Comparison of ENCODE assay signal across 15 cellular contexts in genomic region chr20:44649976-44650375, GRCh38. TPM values are rescaled to one million over a fixed set of nuclear protein-coding genes. Genes with fewer than 3 reads are reported as not detected.
DNase-seq lines count a peak whose midpoint lies in the region; TF ChIP-seq lines count a peak whose summit lies in the region.
"Had no signal": no experiment of that assay in that cellular context is flagged by ENCODE, and none has a peak within 500 bp of the region (broad histone marks: within the 10 kb centered on the region; RNA-seq: fewer than 3 reads in every experiment).

No MANE protein-coding gene starts in this region.

- H3K36me3 Mint-ChIP-seq in activated CD4-positive, alpha-beta memory T cell treated with anti-CD3 and anti-CD28 coated beads for 36 hours = no peaks in the 10 kb centered on the region

- H3K9me3 Mint-ChIP-seq in activated CD4-positive, alpha-beta memory T cell treated with anti-CD3 and anti-CD28 coated beads for 36 hours = no peaks in the 10 kb centered on the region

- no peaks in the 10 kb centered on the region for H3K27me3 Mint-ChIP-seq in activated CD4-positive, alpha-beta memory T cell treated with anti-CD3 and anti-CD28 coated beads for 36 hours

- no peak overlapping the region for H4K91ac ChIP-seq in mesenchymal stem cell (ENCODE audit: low read length)

- peak overlapping the region; percentile 79 for H3K27ac Mint-ChIP-seq in activated CD4-positive, alpha-beta memory T cell treated with anti-CD3 and anti-CD28 coated beads for 36 hours

- no peak overlapping the region for H3K23ac ChIP-seq in mesenchymal stem cell (ENCODE audit: low read length in 2 of 2)

- peak overlapping the region in 1 of 2 experiments; percentile 51 for H2BK12ac ChIP-seq in mesenchymal stem cell (ENCODE audit: low read length in 2 of 2)

- H3K4me3 ChIP-seq in BLaER1 (peak overlapping the region; percentile 96), GM06990 (replicated peaks; ENCODE audit: low read depth, low read length) (peak overlapping the region; percentile 86), mesenchymal stem cell (ENCODE audit: insufficient read depth in 1 of 2, low read depth in 1 of 2, low read length in 2 of 2) (peak overlapping the region; percentile 36 to 91)
- H3K4me3 ChIP-seq: hepatocyte had no signal

- H3K79me1 ChIP-seq in mesenchymal stem cell (replicated peaks; ENCODE audit: low read length, poor library complexity, severe bottlenecking) = peaks cover 19% of the 10 kb centered on the region

- peak overlapping the region; percentile 85 for H3K4me3 Mint-ChIP-seq in activated CD4-positive, alpha-beta memory T cell treated with anti-CD3 and anti-CD28 coated beads for 36 hours

- H3K4me2 ChIP-seq in BLaER1 (peak overlapping the region; percentile 97), mesenchymal stem cell (ENCODE audit: low read length, poor library complexity, severe bottlenecking) (peak overlapping the region; percentile 39)

- peak overlapping the region; percentile 73 for H2BK15ac ChIP-seq in mesenchymal stem cell (ENCODE audit: low read depth, poor library complexity, severe bottlenecking)

- H3K4me1 Mint-ChIP-seq in activated CD4-positive, alpha-beta memory T cell treated with anti-CD3 and anti-CD28 coated beads for 36 hours (ENCODE audit: low read depth) = peaks cover 56% of the 10 kb centered on the region

- H2BK5ac ChIP-seq in mesenchymal stem cell (ENCODE audit: low read depth, low read length, poor library complexity, severe bottlenecking) = no peak overlapping the region

- H3K9ac ChIP-seq in BLaER1 = peak overlapping the region; percentile 98
- H3K9ac ChIP-seq in mesenchymal stem cell (ENCODE audit: low read length) = peak overlapping the region; percentile 85

- CTCF ChIA-PET in activated CD4-positive, alpha-beta memory T cell treated with anti-CD3 and anti-CD28 coated beads for 36 hours (lab: Charles Lee) = interaction anchor here (0.6 to 3.7 kb wide), 5 partner anchors 14 to 436 kb away, joined by 3 to 20 read pairs (median 4); no protein-coding TSS in a partner anchor
- CTCF ChIA-PET in GM10248 (lab: Yijun Ruan, JAX) = interaction anchor here (0.7 to 3.7 kb wide), 7 partner anchors 11 to 46 kb away, joined by 3 to 17 read pairs (median 4); no protein-coding TSS in a partner anchor

- intact Hi-C loops in activated CD4-positive, alpha-beta memory T cell treated with anti-CD3 and anti-CD28 coated beads for 36 hours (cut with micrococcal nuclease) = loop anchor here (2.0 to 5.0 kb wide), 2 partner anchors 21 to 433 kb away; no protein-coding TSS in a partner anchor

- POLR2A ChIA-PET in activated CD4-positive, alpha-beta memory T cell treated with anti-CD3 and anti-CD28 coated beads for 36 hours (lab: Charles Lee) = interaction anchor here (0.5 to 1.3 kb wide), 2 partner anchors 14 to 33 kb away, joined by 3 to 4 read pairs; no protein-coding TSS in a partner anchor
- POLR2A ChIA-PET in GM10248 (lab: Yijun Ruan, JAX) = interaction anchor here (0.6 kb wide), 1 partner anchor 148 kb away, joined by 4 read pairs; no protein-coding TSS in a partner anchor

- TF ChIP-seq CTCF in GM06990 (IDR thresholded peaks at IDR 0.05; ENCODE audit: insufficient read depth, low read length, poor library complexity, severe bottlenecking) (no peak), GM10248 (IDR thresholded peaks at IDR 0.05; ENCODE audit: control extremely low read depth, extremely low read depth, low read depth, missing control alignments) (no peak)

- H3K36me3 ChIP-seq in BLaER1 = 0 out of 2 replicates have a peak, but pooled peaks cover 6% of the 10 kb centered on the region
- H3K36me3 ChIP-seq in GM06990 (ENCODE audit: control insufficient read depth, insufficient read depth, low read length) = no peaks in the 10 kb centered on the region
- H3K36me3 ChIP-seq in mesenchymal stem cell (ENCODE audit: control insufficient read depth in 1 of 2, insufficient read depth in 2 of 2, low read depth in 1 of 2, low read length in 2 of 2) = peaks cover 0 to 7% of the 10 kb centered on the region in 2 experiments
- H3K36me3 ChIP-seq: brain microvascular endothelial cell, HAP-1, lower lobe of right lung had no signal

- 0 out of 2 replicates have a peak, but pooled peaks cover 16% of the 10 kb centered on the region for H4K20me1 ChIP-seq in BLaER1

- no peaks in the 10 kb centered on the region for H3K27me3 ChIP-seq in BLaER1
- H3K27me3 ChIP-seq in GM06990 (replicated peaks; ENCODE audit: control insufficient read depth, insufficient read depth, low read length) = no peaks in the 10 kb centered on the region
- peaks cover 4% of the 10 kb centered on the region in 2 experiments for H3K27me3 ChIP-seq in mesenchymal stem cell (ENCODE audit: control insufficient read depth in 1 of 2, insufficient read depth in 1 of 2, low read length in 2 of 2)
- H3K27me3 ChIP-seq: brain microvascular endothelial cell, hepatocyte had no signal

- H3K27ac ChIP-seq in BLaER1 = peak overlapping the region; percentile 100
- H3K27ac ChIP-seq in mesenchymal stem cell (ENCODE audit: low read length, poor library complexity, severe bottlenecking) = no peak overlapping the region
- H3K27ac ChIP-seq: brain microvascular endothelial cell, hepatocyte had no signal

- no peak overlapping the region for H4K8ac ChIP-seq in mesenchymal stem cell (ENCODE audit: low read length)

- DNase-seq in GM06990 (ENCODE audit: extremely low read depth, insufficient read length) = no peak
- DNase-seq in activated CD4-positive, alpha-beta memory T cell treated with anti-CD3 and anti-CD28 coated beads for 36 hours = no peak
- DNase-seq in mesenchymal stem cell = no peak
- DNase-seq in Ammon's horn (ENCODE audit: low spot score) = no peak
- no peak for DNase-seq in SIG-M5 (lab: John Stamatoyannopoulos, UW)
- DNase-seq in GM10248 (ENCODE audit: extremely low spot score) = no peak
- DNase-seq in NCI-H510A treated with DMSO at 0.1 percent for 48 hours (lab: John Stamatoyannopoulos, UW) = no peak
- DNase-seq: brain microvascular endothelial cell; lower lobe of right lung; NCI-H146; stimulated activated CD4-positive, alpha-beta T cell treated with anti-CD3 and anti-CD28 coated beads, Interleukin-2, amount 100 ng/mL, for 24 hours; stimulated activated naive CD4-positive, alpha-beta T cell treated with Interleukin-2 at 50 U/mL for 16 hours had no signal

- H3K18ac ChIP-seq in mesenchymal stem cell (ENCODE audit: low read depth in 1 of 2, low read length in 2 of 2) = peak overlapping the region in 1 of 2 experiments; percentile 56

- no peak overlapping the region for H3K4ac ChIP-seq in mesenchymal stem cell (ENCODE audit: low read depth in 1 of 2, low read length in 2 of 2)

- peaks cover 70% of the 10 kb centered on the region for H3K4me1 ChIP-seq in BLaER1
- H3K4me1 ChIP-seq in mesenchymal stem cell (ENCODE audit: control insufficient read depth, insufficient read depth, low read depth, low read length) = peaks cover 32% of the 10 kb centered on the region

- peak overlapping the region; percentile 9 for H2AK5ac ChIP-seq in mesenchymal stem cell (ENCODE audit: low read length, severe bottlenecking)

- WGBS in mesenchymal stem cell = 87% methylated on average over 6 of the region's 6 CpGs

- H2AFZ ChIP-seq in mesenchymal stem cell (ENCODE audit: low read depth, low read length) = no peak overlapping the region
- H2AFZ ChIP-seq: hepatocyte had no signal

- H3K9me3 ChIP-seq in BLaER1 (peaks cover 6% of the 10 kb centered on the region; the same call in 1 of the 2 replicates), mesenchymal stem cell (ENCODE audit: control insufficient read depth, low read length) (no peaks in the 10 kb centered on the region)
- H3K9me3 ChIP-seq: HAP-1, lower lobe of right lung had no signal

- no peak overlapping the region for H2BK120ac ChIP-seq in mesenchymal stem cell (ENCODE audit: low read depth, low read length)

- no peak overlapping the region for H3K14ac ChIP-seq in mesenchymal stem cell (ENCODE audit: low read length in 2 of 2)

RNA-seq across cellular contexts. Expression of gene ADA, which starts 1.5 kb away (rescaled TPM):
- total RNA-seq in activated CD4-positive, alpha-beta memory T cell treated with anti-CD3 and anti-CD28 coated beads for 36 hours = 10 to 100 TPM; 35.7 to 38.0 TPM
- polyA plus RNA-seq in mesenchymal stem cell (2013, experiment 1 of 2) = 13.9 TPM
- polyA plus RNA-seq in mesenchymal stem cell (2013, experiment 2 of 2) = 14.1 TPM
